Comparison of ENCODE assay signal across 11 cellular contexts in the genomic region with DNA sequence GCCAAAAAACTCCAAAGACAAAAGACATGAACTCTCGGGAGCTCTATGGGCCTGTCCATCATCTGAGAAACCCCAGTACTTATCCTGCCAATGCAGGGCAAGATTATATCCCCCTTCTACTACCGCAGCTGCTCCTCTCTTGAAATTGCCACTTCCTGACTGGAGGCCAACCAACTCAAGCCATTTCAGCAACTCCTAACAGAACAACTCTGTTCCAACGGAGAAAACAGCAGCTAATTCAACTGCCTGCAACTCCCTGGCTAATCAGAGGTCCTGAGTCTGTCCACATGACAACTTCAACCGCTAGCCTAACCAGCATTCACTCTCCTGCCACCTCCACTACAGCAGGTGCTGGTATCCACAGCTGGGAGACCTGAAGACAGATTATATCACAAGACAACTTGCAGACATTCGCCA. TPM values are rescaled to one million over a fixed set of nuclear protein-coding genes. Genes with fewer than 3 reads are reported as not detected.
A peak's percentile ranks its signal among the peaks of the same experiment; 100 is the strongest.
DNase-seq lines count a peak whose midpoint lies in the region; ATAC-seq, FAIRE-seq and TF ChIP-seq lines count a peak whose summit lies in the region.
"Had no signal": no experiment of that assay in that cellular context is flagged by ENCODE, and none has a peak within 500 bp of the region (broad histone marks: within the 10 kb centered on the region; RNA-seq: fewer than 3 reads in every experiment).

No MANE protein-coding gene starts in this region.

- H3K9me3 Mint-ChIP-seq in neural progenitor cell = peaks cover 48% of the 10 kb centered on the region

- 82% methylated on average over 5 of the region's 5 CpGs for WGBS in GM12878 (ENCODE audit: insufficient coverage, insufficient replicate concordance, low lambda C conversion rate, missing lambda C conversion rate)
- WGBS in stomach, 5 donors = 34 to 52% (median 45%) methylated on average over 5 of the region's 5 CpGs

- BruUV-seq in GM12878 (replicated peaks; lab: Mats Ljungman, UMichigan) = no TSS peak

- H3K27me3 Mint-ChIP-seq in neural progenitor cell (ENCODE audit: insufficient read depth, low read depth) = no peaks in the 10 kb centered on the region

- TF ChIP-seq CTCF in HL-60 (IDR thresholded peaks at IDR 0.05; ENCODE audit: insufficient read depth, low read length) (no peak), GM12878 (IDR thresholded peaks at IDR 0.05 in 2 of 3, conservative IDR thresholded peaks at IDR 0.05 in 1 of 3; ENCODE audit: control insufficient read depth in 2 of 3, extremely low read depth in 1 of 3, insufficient read depth in 1 of 3, low read depth in 3 of 3, low read length in 3 of 3) (no peak), neural progenitor cell (IDR thresholded peaks at IDR 0.05) (no peak), stomach (IDR thresholded peaks at IDR 0.05) (no peak)

- FAIRE-seq in GM12878 (lab: Jason Lieb, UNC) = peak; percentile 74

- H3K27ac ChIP-seq in HL-60 (replicated peaks) = peak overlapping the region; percentile 57
- peak overlapping the region; percentile 65 for H3K27ac ChIP-seq in GM12878 (ENCODE audit: control insufficient read depth, insufficient read depth)
- H3K27ac ChIP-seq in neural progenitor cell = peak overlapping the region; percentile 58
- no peak overlapping the region for H3K27ac ChIP-seq in stomach

- POLR2A ChIA-PET in GM12878 (lab: Charles Lee) = interaction anchor here (0.9 kb wide), 1 partner anchor 23 kb away, joined by 4 read pairs; no protein-coding TSS in a partner anchor

- H3K4me3 ChIP-seq in HL-60 (replicated peaks; ENCODE audit: insufficient read depth, low read length) (no peak overlapping the region), GM12878 (peak overlapping the region; percentile 12; the same call in 1 of the 2 replicates), neural progenitor cell (no peak overlapping the region), stomach (no peak overlapping the region)

- H3K4me2 ChIP-seq in GM12878 (ENCODE audit: control insufficient read depth, insufficient read depth) (peak overlapping the region; percentile 83), neural progenitor cell (peak overlapping the region; percentile 40)

- peak overlapping the region; percentile 96 for H3K27ac Mint-ChIP-seq in neural progenitor cell

- no peak for TF ChIP-seq POLR2A in GM12878 (IDR thresholded peaks at IDR 0.05; ENCODE audit: low read depth, low read length)
- no peak for TF ChIP-seq POLR2A in stomach (IDR thresholded peaks at IDR 0.05)

- H3K36me3 ChIP-seq in GM12878 (ENCODE audit: control insufficient read depth in 2 of 2, insufficient read depth in 2 of 2, low read length in 1 of 2) (peaks cover 0 to 3% of the 10 kb centered on the region in 2 experiments; a peak in 1 of 4 replicates), neural progenitor cell (peaks cover 14% of the 10 kb centered on the region), stomach (no peaks in the 10 kb centered on the region)

- peak in 1 of 2 experiments; percentile 59 for DNase-seq in HL-60 (ENCODE audit: low read depth in 1 of 2, low spot score in 1 of 2)
- no peak for DNase-seq in GM12878 (ENCODE audit: low read depth, low spot score)
- DNase-seq in neural progenitor cell (ENCODE audit: low spot score) = peak; percentile 4
- DNase-seq in stomach = no peak
- DNase-seq in DMS153 (lab: John Stamatoyannopoulos, UW) = no peak
- DNase-seq in stimulated activated CD4-positive, alpha-beta T cell treated with anti-CD3 and anti-CD28 coated beads, Interleukin-2, amount 100 ng/mL, for 48 hours = no peak
- no peak for DNase-seq in SW480 (ENCODE audit: low spot score)
- DNase-seq: activated T-cell treated with anti-CD3 and anti-CD28 coated beads, Interleukin-2, amount 50 U/mL, for 4 hours; NCI-H2029 had no signal

- H3K27me3 ChIP-seq in HL-60 (ENCODE audit: insufficient read depth, poor library complexity, severe bottlenecking) (no peaks in the 10 kb centered on the region), GM12878 (replicated peaks in 1 of 2; ENCODE audit: control insufficient read depth in 2 of 2, insufficient read depth in 2 of 2, low read length in 1 of 2) (no peaks in the 10 kb centered on the region), neural progenitor cell (no peaks in the 10 kb centered on the region), stomach (no peaks in the 10 kb centered on the region)

- CTCF ChIA-PET in GM12878 (lab: Yijun Ruan, JAX) = interaction anchor here (1.2 to 4.8 kb wide), 10 partner anchors 19 to 932 kb away, joined by 3 to 29 read pairs (median 6); no protein-coding TSS in a partner anchor

- TF ChIP-seq EP300 in GM12878 (IDR thresholded peaks at IDR 0.05; ENCODE audit: borderline replicate concordance in 1 of 2, control insufficient read depth in 1 of 2, low read depth in 2 of 2, low read length in 2 of 2) (no peak), stomach (IDR thresholded peaks at IDR 0.05) (no peak)

- H2AFZ ChIP-seq in GM12878 (ENCODE audit: control insufficient read depth, low read depth, low read length) = peak overlapping the region; percentile 72
- no peak overlapping the region for H2AFZ ChIP-seq in neural progenitor cell (replicated peaks)

- H3K79me2 ChIP-seq in GM12878 (ENCODE audit: control insufficient read depth, insufficient read depth, low read length) (peaks cover 20% of the 10 kb centered on the region), neural progenitor cell (ENCODE audit: low read depth) (peaks cover 88% of the 10 kb centered on the region)

- H4K20me1 ChIP-seq in GM12878 (ENCODE audit: control insufficient read depth, insufficient read depth) (no peaks in the 10 kb centered on the region), neural progenitor cell (ENCODE audit: low read depth) (no peaks in the 10 kb centered on the region)

- peak overlapping the region; percentile 51 for H3K9ac ChIP-seq in GM12878 (ENCODE audit: control insufficient read depth, insufficient read depth, low read length)
- H3K9ac ChIP-seq in neural progenitor cell = no peak overlapping the region

- peaks cover 11% of the 10 kb centered on the region for H3F3A ChIP-seq in neural progenitor cell (ENCODE audit: low read depth)

- ATAC-seq in GM18909 (IDR thresholded peaks at IDR 0.05; ENCODE audit: poor library complexity, unreplicated experiment) (peak; percentile 53), GM12878 (peak; percentile 75)
- ATAC-seq: activated T-cell treated with anti-CD3 and anti-CD28 coated beads, Interleukin-2, amount 50 U/mL, for 4 hours; SK-N-SH treated with all-trans-retinoic acid at 6 μM for 48 hours had no signal

- TF ChIP-seq RAD21 in GM12878 (IDR thresholded peaks at IDR 0.05; ENCODE audit: insufficient read depth, low read depth, low read length) = no peak

- intact Hi-C loops in GM12878 (cut with micrococcal nuclease; ENCODE audit: unreplicated experiment) = no loop called here
- intact Hi-C loops in stomach (cut with DNase I; ENCODE audit: low total_unique reads) = loop anchor here (10.0 kb wide), 1 partner anchor 291 kb away; the partner anchor contains the start of gene PLXNC1

- RAD21 ChIA-PET in GM12878 (lab: Charles Lee; ENCODE audit: unreplicated experiment) = interaction anchor here (1.0 to 2.7 kb wide), 4 partner anchors 22 to 300 kb away, joined by 3 to 13 read pairs (median 8); no protein-coding TSS in a partner anchor

- H3K9me3 ChIP-seq in GM12878 (replicated peaks; ENCODE audit: control insufficient read depth, insufficient read depth, low read length) (peaks cover 11% of the 10 kb centered on the region), neural progenitor cell (ENCODE audit: low read depth) (peaks cover 29% of the 10 kb centered on the region), stomach (peaks cover 0 to 9% (median 5%) of the 10 kb centered on the region in 4 donors)

- H3K4me1 ChIP-seq in GM12878 (ENCODE audit: control insufficient read depth, insufficient read depth, low read length) (peaks cover 11% of the 10 kb centered on the region), neural progenitor cell (peaks cover 28% of the 10 kb centered on the region), stomach (peaks cover 0 to 30% (median 16%) of the 10 kb centered on the region in 4 donors)

- H3K4me1 Mint-ChIP-seq in neural progenitor cell = peaks cover 39% of the 10 kb centered on the region

- in situ Hi-C loops in GM12878 (cut with MboI) = no loop called here

- H3K4me3 Mint-ChIP-seq in neural progenitor cell = peak overlapping the region; percentile 33
- H3K4me3 Mint-ChIP-seq: activated T-cell treated with anti-CD3 and anti-CD28 coated beads, Interleukin-2, amount 50 U/mL, for 4 hours had no signal

- SMC1A ChIA-PET in GM12878 (lab: Charles Lee; ENCODE audit: uncharacterized antibody, unreplicated experiment) = interaction anchor here (0.6 to 3.1 kb wide), 16 partner anchors 10 to 332 kb away, joined by 3 to 19 read pairs (median 4); no protein-coding TSS in a partner anchor

- peaks cover 27% of the 10 kb centered on the region for H3K36me3 Mint-ChIP-seq in neural progenitor cell

RNA-seq across cellular contexts. Expression of gene CEP83, which starts 24.1 kb away (rescaled TPM):
- 250 and 265 TPM in 2 replicates for total RNA-seq in GM12878 (2013; cell fraction: nucleolus; rRNA removed)
- total RNA-seq in GM12878 (2014; rRNA removed) (25.0 and 27.6 TPM in 2 replicates), GM12878 (2014; rRNA removed; fragmentation: Illumina TruSeq; extraction: Trizol) (30.1 and 33.1 TPM in 2 replicates), GM12878 (2021) (15.2 and 20.0 TPM in 2 replicates), neural progenitor cell (ENCODE audit: low replicate concordance) (45.3 and 60.4 TPM in 2 replicates), stomach (10 to 100 TPM; 14.8 to 44.4 (median 24.6) TPM)
- 3.9 TPM for polyA plus RNA-seq in GM12878 (2011; ENCODE audit: low read depth)
- polyA plus RNA-seq in GM12878 (2011; rRNA removed) (39.0 and 65.8 TPM in 2 replicates), GM12878 (2014; fragmentation: Illumina TruSeq; extraction: Trizol) (36.0 and 50.1 TPM in 2 replicates), GM12878 (2014; fragmentation: Nextera tagmentation; extraction: Ambion mirVana) (1 to 10 TPM; 4.3 to 5.0 TPM), GM12878 (2014; rRNA removed) (18.5 and 25.2 TPM in 2 replicates), GM12878 (2016; fragmentation: Nextera tagmentation; extraction: Ambion mirVana) (10 to 100 TPM; 14.2 to 15.9 TPM), stomach (1 to 10 TPM; 2.6 to 8.2 (median 4.9) TPM)
- polyA plus RNA-seq in GM12878 (2011; cell fraction: cytosol; rRNA removed) = 11.5 and 11.8 TPM in 2 replicates
- polyA plus RNA-seq in GM12878 (2011; cell fraction: nucleus; rRNA removed) = 64.8 and 72.7 TPM in 2 replicates
- polyA plus RNA-seq in GM12878 (2012) = 6.7 and 10.3 TPM in 2 replicates
- 32.6 and 36.1 TPM in 2 replicates for polyA minus RNA-seq in GM12878 (2011; rRNA and poly(A)+ RNA removed)
- 7.4 and 11.9 TPM in 2 replicates for polyA minus RNA-seq in GM12878 (2011; cell fraction: cytosol; rRNA and poly(A)+ RNA removed)
- polyA minus RNA-seq in GM12878 (2011; cell fraction: nucleus; rRNA and poly(A)+ RNA removed) = 59.0 and 110 TPM in 2 replicates

Comparison
In these comparisons a context has a peak if more than half of its experiments do, and no peak if none do; other contexts are left out.
1. H3K27ac ChIP-seq: peak in HL-60 (single experiment), GM12878 (single experiment) and neural progenitor cell (single experiment); none in stomach (0 of 5).